Comparison of ENCODE assay signal across 26 cellular contexts in the genomic region with DNA sequence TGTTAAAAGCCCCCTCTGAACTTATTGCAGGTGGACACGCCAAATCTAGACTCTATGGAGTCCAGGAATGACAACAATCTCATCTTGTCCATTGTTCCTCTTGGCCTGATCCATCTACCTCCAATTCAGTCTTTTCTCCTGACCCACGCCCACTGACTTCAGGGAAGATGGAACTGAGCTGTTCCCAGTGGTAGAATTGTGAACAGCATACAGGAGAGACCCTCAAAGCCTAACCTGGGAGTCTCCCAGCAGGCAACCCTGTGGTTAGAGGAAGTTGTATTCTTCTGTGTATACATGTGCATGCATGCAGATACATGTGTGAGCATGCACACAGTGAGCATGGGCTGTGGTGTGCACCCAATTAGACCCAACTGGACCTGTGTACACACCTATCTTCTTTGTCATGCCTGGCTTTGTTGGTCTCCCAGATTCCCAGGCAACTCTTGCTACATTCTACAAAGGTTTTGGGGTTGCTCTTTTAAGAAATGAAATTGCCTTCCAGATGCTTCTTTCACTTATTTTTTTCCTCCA.
A peak's percentile ranks its signal among the peaks of the same experiment; 100 is the strongest.
DNase-seq lines count a peak whose midpoint lies in the region; ATAC-seq, FAIRE-seq and TF ChIP-seq lines count a peak whose summit lies in the region.
"Had no signal": no experiment of that assay in that cellular context is flagged by ENCODE, and none has a peak within 500 bp of the region (broad histone marks: within the 10 kb centered on the region; RNA-seq: fewer than 3 reads in every experiment).

No MANE protein-coding gene starts in this region.

- CTCF ChIA-PET in A673 (lab: Charles Lee): no interaction called here
- CTCF ChIA-PET in PC-3 (lab: Charles Lee): no interaction called here

- no peak overlapping the region for H2AFZ ChIP-seq in PC-3 (ENCODE audit: low read length)
- H2AFZ ChIP-seq: GM23248 had no signal

- H3K36me3 ChIP-seq in A673 (ENCODE audit: insufficient read depth, low read length, poor library complexity, severe bottlenecking) (no peaks in the 10 kb centered on the region), H7 (replicated peaks; ENCODE audit: control insufficient read depth, insufficient read depth, low read length) (no peaks in the 10 kb centered on the region), bronchial epithelial cell (ENCODE audit: control insufficient read depth, insufficient read depth, low read length) (no peaks in the 10 kb centered on the region), PC-3 (ENCODE audit: low read depth, low read length) (no peaks in the 10 kb centered on the region)
- H3K36me3 ChIP-seq: gastrocnemius medialis had no signal

- no peaks in the 10 kb centered on the region for H4K20me1 ChIP-seq in PC-3 (ENCODE audit: low read length)

- ATAC-seq in PC-3 (no peak), GM18520 (IDR thresholded peaks at IDR 0.05; ENCODE audit: unreplicated experiment) (no peak), HG02981 (IDR thresholded peaks at IDR 0.05; ENCODE audit: unreplicated experiment) (no peak)
- ATAC-seq: gastrocnemius medialis, left cardiac atrium, Panc1, sciatic nerve had no signal

- peak; percentile 40 for FAIRE-seq in bronchial epithelial cell (lab: Jason Lieb, UNC)
- FAIRE-seq: astrocyte had no signal

- no peak overlapping the region for H3K9ac ChIP-seq in PC-3 (ENCODE audit: low read length)
- H3K9ac ChIP-seq: GM23248 had no signal

- H3K4me2 ChIP-seq in PC-3 (ENCODE audit: low read length): no peak overlapping the region

- H3K27ac ChIP-seq in A673 (ENCODE audit: low read depth, low read length, poor library complexity, severe bottlenecking): no peak overlapping the region
- no peak overlapping the region for H3K27ac ChIP-seq in PC-3 (ENCODE audit: low read length)
- H3K27ac ChIP-seq: gastrocnemius medialis, GM23248, VCaP had no signal

- H3K9me3 ChIP-seq in A673 (ENCODE audit: low read depth, low read length, poor library complexity, severe bottlenecking): no peaks in the 10 kb centered on the region
- no peaks in the 10 kb centered on the region for H3K9me3 ChIP-seq in PC-3 (ENCODE audit: low read length)
- H3K9me3 ChIP-seq: gastrocnemius medialis had no signal

- intact Hi-C loops in A673 (cut with micrococcal nuclease; ENCODE audit: unreplicated experiment): no loop called here
- intact Hi-C loops in PC-3 (cut with micrococcal nuclease): no loop called here

- BruUV-seq in A673 (replicated peaks; lab: Mats Ljungman, UMichigan) (no TSS peak), PC-3 (replicated peaks; lab: Mats Ljungman, UMichigan) (no TSS peak)

- no peaks in the 10 kb centered on the region for H3K4me1 ChIP-seq in A673 (ENCODE audit: insufficient read depth, low read length, poor library complexity, severe bottlenecking)
- H3K4me1 ChIP-seq in PC-3 (ENCODE audit: insufficient read depth, low read length): 0 out of 2 replicates have a peak, but pooled peaks cover 5% of the 10 kb centered on the region

- no peaks in the 10 kb centered on the region for H3F3A ChIP-seq in PC-3 (ENCODE audit: low read length, unreplicated experiment)

- no peaks in the 10 kb centered on the region for H3K9me2 ChIP-seq in PC-3 (replicated peaks; ENCODE audit: low read length)

- no peaks in the 10 kb centered on the region for H3K79me2 ChIP-seq in PC-3 (ENCODE audit: low read length)

- POLR2A ChIA-PET in A673 (lab: Charles Lee; ENCODE audit: low non-redundant PET) (interaction anchor here (0.7 kb wide), 1 partner anchor 24 kb away, joined by 6 read pairs; no protein-coding TSS in a partner anchor), PC-3 (lab: Charles Lee; ENCODE audit: unreplicated experiment) (no interaction called here)

- no peaks in the 10 kb centered on the region for H3K27me3 ChIP-seq in A673 (replicated peaks; ENCODE audit: insufficient read depth, low read depth, low read length, poor library complexity)
- no peaks in the 10 kb centered on the region for H3K27me3 ChIP-seq in H7 (ENCODE audit: control insufficient read depth, insufficient read depth, low read length)
- H3K27me3 ChIP-seq in bronchial epithelial cell (ENCODE audit: control insufficient read depth, insufficient read depth, low read length): no peaks in the 10 kb centered on the region
- no peaks in the 10 kb centered on the region for H3K27me3 ChIP-seq in PC-3 (ENCODE audit: low read length)
- H3K27me3 ChIP-seq: gastrocnemius medialis had no signal

- DNase-seq in A673 (ENCODE audit: low spot score): no peak
- peak; percentile 56 for DNase-seq in H7
- peak; percentile 70 for DNase-seq in bronchial epithelial cell (ENCODE audit: low read depth)
- no peak for DNase-seq in fibroblast of villous mesenchyme (ENCODE audit: low read depth)
- no peak for DNase-seq in SHP77 treated with DMSO at 0.1 percent for 48 hours (lab: John Stamatoyannopoulos, UW)
- DNase-seq in PC-3: no peak
- DNase-seq: activated CD4-positive, alpha-beta T cell treated with anti-CD3 and anti-CD28 coated beads for 48 hours; activated effector memory CD4-positive, alpha-beta T cell treated with anti-CD3 and anti-CD28 coated beads, Interleukin-2, amount 50 U/mL, for 16 hours; activated naive CD8-positive, alpha-beta T cell treated with anti-CD3 and anti-CD28 coated beads for 36 hours; activated T-cell treated with anti-CD3 and anti-CD28 coated beads, Interleukin-2, amount 50 U/mL, for 1 hour; DND-41; erythroblast; gastrocnemius medialis; GM23248; KBM-7; left cardiac atrium; SHP77; stimulated activated CD4-positive, alpha-beta T cell treated with anti-CD3 and anti-CD28 coated beads, Interleukin-12 subunit alpha, Interleukin-12 subunit beta, amount 100 ng/mL, for 4 hours; stimulated activated CD4-positive, alpha-beta T cell treated with anti-CD3 and anti-CD28 coated beads, Interleukin-4, amount 100 ng/mL, for 1 hour; T-helper 9 cell had no signal

- H3K4me3 ChIP-seq in A673 (ENCODE audit: low read depth, low read length, poor library complexity, severe bottlenecking) (no peak overlapping the region), H7 (ENCODE audit: insufficient read depth, low read depth, low read length) (no peak overlapping the region), bronchial epithelial cell (ENCODE audit: low read depth, low read length) (no peak overlapping the region), fibroblast of villous mesenchyme (ENCODE audit: low read depth, low read length) (no peak overlapping the region), PC-3 (ENCODE audit: low read length) (no peak overlapping the region)
- H3K4me3 ChIP-seq: gastrocnemius medialis, GM23248 had no signal

- TF ChIP-seq CTCF in A673 (conservative IDR thresholded peaks at IDR 0.05; ENCODE audit: low read depth, low read length) (0 out of 2 replicates have a peak, but pooled peaks have one; percentile 12), bronchial epithelial cell (IDR thresholded peaks at IDR 0.05; ENCODE audit: insufficient read depth, low read length, severe bottlenecking) (no peak), fibroblast of villous mesenchyme (IDR thresholded peaks at IDR 0.05; ENCODE audit: insufficient read depth, low read depth, low read length) (peak; percentile 12), PC-3 (conservative IDR thresholded peaks at IDR 0.05; ENCODE audit: low read depth, low read length) (no peak)

Comparison
In these comparisons a context has a peak if more than half of its experiments do, and no peak if none do; other contexts are left out.
1. DNase-seq: peak in H7 (single experiment) and bronchial epithelial cell (single experiment); none in A673 (single experiment), fibroblast of villous mesenchyme (single experiment), SHP77 treated with DMSO at 0.1 percent for 48 hours (single experiment) and PC-3 (single experiment).
2. CTCF ChIP-seq: peak in A673 (single experiment) and fibroblast of villous mesenchyme (single experiment); none in bronchial epithelial cell (single experiment) and PC-3 (single experiment).